Comparison of ENCODE assay signal across 10 cellular contexts in the genomic region with DNA sequence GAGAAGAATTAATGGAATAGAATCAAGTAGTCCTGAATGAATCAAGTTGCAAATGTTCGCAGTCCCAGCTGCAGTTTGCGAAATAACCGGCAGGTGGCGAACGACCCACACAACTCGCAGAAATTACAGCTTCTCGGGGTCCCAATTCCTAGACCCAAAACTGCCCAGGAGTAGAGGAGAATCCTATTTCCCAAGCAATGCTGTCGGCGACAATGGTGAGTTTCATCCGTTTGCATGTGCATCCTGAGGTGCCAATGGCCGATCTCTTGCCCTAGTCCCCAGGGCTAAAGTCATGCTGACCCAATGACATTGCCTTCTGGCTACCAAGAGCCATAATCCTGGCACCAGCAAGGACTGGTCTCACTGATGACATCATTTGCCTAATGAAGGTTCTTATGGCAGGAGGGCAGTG. TPM values are rescaled to one million over a fixed set of nuclear protein-coding genes. Genes with fewer than 3 reads are reported as not detected.
DNase-seq lines count a peak whose midpoint lies in the region; ATAC-seq and FAIRE-seq lines count a peak whose summit lies in the region.
"Had no signal": no experiment of that assay in that cellular context is flagged by ENCODE, and none has a peak within 500 bp of the region (broad histone marks: within the 10 kb centered on the region; RNA-seq: fewer than 3 reads in every experiment).

No MANE protein-coding gene starts in this region.

- no peak overlapping the region for H3K4me3 Mint-ChIP-seq in naive thymus-derived CD4-positive, alpha-beta T cell

- no peak for ATAC-seq in naive thymus-derived CD4-positive, alpha-beta T cell
- no peak for ATAC-seq in GM21723 (IDR thresholded peaks at IDR 0.05; ENCODE audit: unreplicated experiment)

- no peaks in the 10 kb centered on the region for H3K9me3 ChIP-seq in naive thymus-derived CD4-positive, alpha-beta T cell (ENCODE audit: control insufficient read depth in 2 of 3, low read length in 3 of 3)
- H3K9me3 ChIP-seq: BLaER1 had no signal

- no peak for FAIRE-seq in urothelium cell line (lab: Jason Lieb, UNC)

- H3K36me3 Mint-ChIP-seq in naive thymus-derived CD4-positive, alpha-beta T cell = peaks cover 0 to 3% (median 0%) of the 10 kb centered on the region in 5 donors

- H3K4me1 ChIP-seq in naive thymus-derived CD4-positive, alpha-beta T cell (ENCODE audit: control insufficient read depth in 2 of 2, insufficient read depth in 2 of 2, low read length in 2 of 2) = no peaks in the 10 kb centered on the region
- H3K4me1 ChIP-seq: BLaER1 had no signal

- POLR2A ChIA-PET in naive thymus-derived CD4-positive, alpha-beta T cell (lab: Charles Lee) = no interaction called here

- CTCF ChIA-PET in naive thymus-derived CD4-positive, alpha-beta T cell (lab: Charles Lee) = interaction anchor here (0.8 to 2.1 kb wide), 5 partner anchors 13 to 599 kb away, joined by 3 to 33 read pairs (median 4); no protein-coding TSS in a partner anchor

- intact Hi-C loops in naive thymus-derived CD4-positive, alpha-beta T cell (cut with micrococcal nuclease) = loop anchor here (1.0 to 2.0 kb wide), 4 partner anchors 66 to 680 kb away; no protein-coding TSS in a partner anchor

- no peak overlapping the region for H3K27ac Mint-ChIP-seq in naive thymus-derived CD4-positive, alpha-beta T cell

- no peak overlapping the region for H3K27ac ChIP-seq in naive thymus-derived CD4-positive, alpha-beta T cell (ENCODE audit: low read depth, low read length)
- H3K27ac ChIP-seq: BLaER1 had no signal

- peaks cover 60 to 74% (median 61%) of the 10 kb centered on the region in 5 donors for H3K27me3 Mint-ChIP-seq in naive thymus-derived CD4-positive, alpha-beta T cell

- H3K4me1 Mint-ChIP-seq in naive thymus-derived CD4-positive, alpha-beta T cell = peaks cover 0 to 14% (median 4%) of the 10 kb centered on the region in 7 donors

- DNase-seq in NCI-H2081 (lab: John Stamatoyannopoulos, UW) (peak; percentile 74 to 85), NCI-H2081 treated with DMSO at 0.1 percent for 48 hours (lab: John Stamatoyannopoulos, UW) (no peak), NCI-H1417 treated with DMSO at 0.1 percent for 48 hours (lab: John Stamatoyannopoulos, UW) (peak; percentile 55), urothelium cell line (ENCODE audit: low spot score) (peak; percentile 36)
- peak; percentile 30 for DNase-seq in activated CD4-positive, alpha-beta T cell treated with anti-CD3 and anti-CD28 coated beads for 1 hour
- peak; percentile 33 for DNase-seq in effector CD8-positive, alpha-beta T cell (lab: John Stamatoyannopoulos, UW)
- peak in 5 of 9 donors; percentile 31 to 48 (median 43) for DNase-seq in naive thymus-derived CD4-positive, alpha-beta T cell

- no peaks in the 10 kb centered on the region for H3K36me3 ChIP-seq in naive thymus-derived CD4-positive, alpha-beta T cell (ENCODE audit: control insufficient read depth in 2 of 3, insufficient read depth in 3 of 3, low read length in 3 of 3)
- H3K36me3 ChIP-seq: BLaER1 had no signal

- no peaks in the 10 kb centered on the region for H3K27me3 ChIP-seq in naive thymus-derived CD4-positive, alpha-beta T cell (ENCODE audit: control insufficient read depth in 2 of 2, insufficient read depth in 2 of 2, low read length in 2 of 2)

- H3K4me3 ChIP-seq in naive thymus-derived CD4-positive, alpha-beta T cell (ENCODE audit: low read length) = no peak overlapping the region
- H3K4me3 ChIP-seq: BLaER1 had no signal

- peaks cover 0 to 2% (median 0%) of the 10 kb centered on the region in 11 donors for H3K9me3 Mint-ChIP-seq in naive thymus-derived CD4-positive, alpha-beta T cell

RNA-seq across cellular contexts. Expression of gene ASCL1, which starts 8.5 kb away (rescaled TPM):
- total RNA-seq in naive thymus-derived CD4-positive, alpha-beta T cell = not detected
- polyA plus RNA-seq in naive thymus-derived CD4-positive, alpha-beta T cell = not detected
- polyA plus RNA-seq: adipose tissue had no signal

RNA-seq across cellular contexts. Expression of gene PAH, which starts 31.9 kb away (rescaled TPM):
- not detected for total RNA-seq in naive thymus-derived CD4-positive, alpha-beta T cell
- not detected for polyA plus RNA-seq in naive thymus-derived CD4-positive, alpha-beta T cell
